In genomic region chr2:226683196-226683595, GRCh38 we compare ENCODE assay signal across 24 cellular contexts.
DNase-seq lines count a peak whose midpoint lies in the region; ATAC-seq lines count a peak whose summit lies in the region.
"Had no signal": no experiment of that assay in that cellular context is flagged by ENCODE, and none has a peak within 500 bp of the region (broad histone marks: within the 10 kb centered on the region; RNA-seq: fewer than 3 reads in every experiment).

No MANE protein-coding gene starts in this region.

- no peak for ATAC-seq in HG02973 (IDR thresholded peaks at IDR 0.05; ENCODE audit: unreplicated experiment)
- no peak for ATAC-seq in left lobe of liver
- ATAC-seq: activated CD8-positive, alpha-beta memory T cell treated with anti-CD3 and anti-CD28 coated beads, Interleukin-2, amount 10 ng/mL, durations not matched to agents 7 days and 5 days; activated naive CD4-positive, alpha-beta T cell treated with anti-CD3 and anti-CD28 coated beads, Interleukin-2, amount 50 U/mL, for 72 hours had no signal

- peak overlapping the region; percentile 67 for H3K27ac ChIP-seq in epithelial cell of prostate
- H3K27ac ChIP-seq: spleen, thoracic aorta, VCaP had no signal

- DNase-seq in GM03348 (ENCODE audit: low spot score): peak; percentile 23
- DNase-seq in RPMI7951 (ENCODE audit: low read depth): peak; percentile 65
- DNase-seq in epithelial cell of prostate (ENCODE audit: low read depth, low spot score): peak; percentile 64
- DNase-seq in myocyte (ENCODE audit: low read depth): peak; percentile 54
- DNase-seq in NCI-H2227 treated with DMSO at 0.1 percent for 48 hours (lab: John Stamatoyannopoulos, UW): no peak
- DNase-seq in NCI-H446 treated with DMSO at 0.1 percent for 48 hours (lab: John Stamatoyannopoulos, UW): no peak
- DNase-seq in left lobe of liver (ENCODE audit: low spot score): no peak
- DNase-seq: activated CD4-positive, alpha-beta T cell treated with anti-CD3 and anti-CD28 coated beads, Interleukin-2, amount 10 ng/mL, durations not matched to agents 24 days and 14 days; activated CD8-positive, alpha-beta memory T cell treated with anti-CD3 and anti-CD28 coated beads, Interleukin-2, amount 10 ng/mL, durations not matched to agents 7 days and 5 days; CD4-positive, alpha-beta T cell; DMS 273 treated with DMSO at 0.1 percent for 48 hours; effector memory CD4-positive, alpha-beta T cell; hypothalamus; KG1; NCI-H2029; NCI-H345; nucleus accumbens; spleen; stimulated activated CD4-positive, alpha-beta T cell treated with anti-CD3 and anti-CD28 coated beads, Interleukin-4, amount 100 ng/mL, for 24 hours; stimulated activated naive CD4-positive, alpha-beta T cell treated with Interleukin-2 at 50 U/mL for 16 hours had no signal

Comparison
In these comparisons a context has a peak if more than half of its experiments do, and no peak if none do; other contexts are left out.
1. DNase-seq: peak in GM03348 (single experiment), RPMI7951 (single experiment), epithelial cell of prostate (single experiment) and myocyte (single experiment); none in NCI-H2227 treated with DMSO at 0.1 percent for 48 hours (single experiment), NCI-H446 treated with DMSO at 0.1 percent for 48 hours (single experiment) and left lobe of liver (single experiment).